Comparison of ENCODE assay signal across 8 cellular contexts in the genomic region with DNA sequence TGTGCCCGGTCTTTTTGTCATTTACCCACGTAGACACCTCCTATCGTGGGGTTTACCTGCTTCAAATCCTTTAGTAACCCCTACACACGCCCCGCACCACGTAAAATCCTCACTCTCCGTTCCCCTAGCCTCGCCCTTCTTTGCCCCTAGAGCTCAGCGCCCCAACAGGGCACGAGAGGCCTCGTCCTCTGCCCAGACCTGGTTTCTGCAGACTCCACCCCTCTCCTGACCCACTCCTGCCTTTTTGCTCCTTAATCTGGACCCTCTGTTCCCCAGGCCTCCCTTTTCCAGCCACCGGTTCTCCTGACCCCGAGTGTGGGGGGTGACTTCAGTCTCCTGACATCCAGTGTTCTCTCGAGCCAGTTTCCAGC. TPM values are rescaled to one million over a fixed set of nuclear protein-coding genes. Genes with fewer than 3 reads are reported as not detected.
DNase-seq lines count a peak whose midpoint lies in the region; ATAC-seq and TF ChIP-seq lines count a peak whose summit lies in the region.

No MANE protein-coding gene starts in this region.

- no peaks in the 10 kb centered on the region for H3K79me2 ChIP-seq in mesendoderm (ENCODE audit: control insufficient read depth, insufficient read depth, low read length)

- H4K5ac ChIP-seq in mesendoderm (ENCODE audit: low read length) = no peak overlapping the region

- H3K9me3 ChIP-seq in NT2/D1 (ENCODE audit: insufficient read depth, low read length) (no peaks in the 10 kb centered on the region), colonic mucosa (no peaks in the 10 kb centered on the region)

- no peak overlapping the region for H3K18ac ChIP-seq in mesendoderm (ENCODE audit: low read length)

- H4K8ac ChIP-seq in mesendoderm (ENCODE audit: low read depth, low read length) = no peak overlapping the region

- intact Hi-C loops in activated CD4-positive, alpha-beta T cell treated with anti-CD3 and anti-CD28 coated beads, Interleukin-2, amount 10 ng/mL, durations not matched to agents 24 days and 14 days (cut with micrococcal nuclease) = no loop called here
- intact Hi-C loops in colonic mucosa (cut with DNase I) = no loop called here

- no peak overlapping the region for H2BK5ac ChIP-seq in mesendoderm (ENCODE audit: low read length)

- H3K4me2 ChIP-seq in mesendoderm (ENCODE audit: low read length) = no peak overlapping the region

- H3K4me3 ChIP-seq in NT2/D1 (ENCODE audit: insufficient read length, low read depth) (peak overlapping the region; percentile 89), colonic mucosa (peak overlapping the region; percentile 76), mesendoderm (ENCODE audit: low read length) (peak overlapping the region; percentile 3)

- H3K9me3 Mint-ChIP-seq in activated CD4-positive, alpha-beta T cell treated with anti-CD3 and anti-CD28 coated beads, Interleukin-2, amount 10 ng/mL, durations not matched to agents 24 days and 14 days = peaks cover 46% of the 10 kb centered on the region

- H2BK15ac ChIP-seq in mesendoderm (replicated peaks; ENCODE audit: low read depth) = no peak overlapping the region

- no peaks in the 10 kb centered on the region for H3K79me1 ChIP-seq in mesendoderm (ENCODE audit: low read length)

- peak overlapping the region; percentile 85 for H3K27ac Mint-ChIP-seq in activated CD4-positive, alpha-beta T cell treated with anti-CD3 and anti-CD28 coated beads, Interleukin-2, amount 10 ng/mL, durations not matched to agents 24 days and 14 days

- 100% methylated on average over 4 of the region's 14 CpGs for WGBS in mesendoderm (ENCODE audit: extremely low coverage, insufficient coverage, low lambda C conversion rate)

- H3K23ac ChIP-seq in mesendoderm (ENCODE audit: low read length) = no peak overlapping the region

- H3K27me3 ChIP-seq in NT2/D1 (ENCODE audit: insufficient read depth, insufficient read length) = no peaks in the 10 kb centered on the region
- H3K27me3 ChIP-seq in colonic mucosa = no peaks in the 10 kb centered on the region
- H3K27me3 ChIP-seq in mesendoderm (ENCODE audit: insufficient read depth, low read length, poor library complexity) = no peaks in the 10 kb centered on the region

- no peak for TF ChIP-seq CTCF in colonic mucosa (IDR thresholded peaks at IDR 0.05)

- H2AK5ac ChIP-seq in mesendoderm (ENCODE audit: low read length) = no peak overlapping the region

- ATAC-seq in GM21529 (IDR thresholded peaks at IDR 0.05; ENCODE audit: unreplicated experiment) = no peak
- no peak for ATAC-seq in GM18520 (IDR thresholded peaks at IDR 0.05; ENCODE audit: unreplicated experiment)
- no peak for ATAC-seq in HG02623 (IDR thresholded peaks at IDR 0.05; ENCODE audit: unreplicated experiment)

- peak overlapping the region; percentile 92 for H3K4me3 Mint-ChIP-seq in activated CD4-positive, alpha-beta T cell treated with anti-CD3 and anti-CD28 coated beads, Interleukin-2, amount 10 ng/mL, durations not matched to agents 24 days and 14 days

- H3K4me1 ChIP-seq in NT2/D1 (ENCODE audit: insufficient read depth, insufficient read length) (no peaks in the 10 kb centered on the region), colonic mucosa (no peaks in the 10 kb centered on the region), mesendoderm (ENCODE audit: control insufficient read depth, low read depth, low read length) (no peaks in the 10 kb centered on the region)

- peaks cover 56% of the 10 kb centered on the region for H3K36me3 Mint-ChIP-seq in activated CD4-positive, alpha-beta T cell treated with anti-CD3 and anti-CD28 coated beads, Interleukin-2, amount 10 ng/mL, durations not matched to agents 24 days and 14 days (ENCODE audit: low read depth)

- H3K36me3 ChIP-seq in NT2/D1 (ENCODE audit: insufficient read depth, insufficient read length, low read length) (peaks cover 57% of the 10 kb centered on the region), colonic mucosa (no peaks in the 10 kb centered on the region), mesendoderm (ENCODE audit: control insufficient read depth, insufficient read depth, low read length) (no peaks in the 10 kb centered on the region)

- H3K4me1 Mint-ChIP-seq in activated CD4-positive, alpha-beta T cell treated with anti-CD3 and anti-CD28 coated beads, Interleukin-2, amount 10 ng/mL, durations not matched to agents 24 days and 14 days = peaks cover 16% of the 10 kb centered on the region

- no peak overlapping the region for H2BK120ac ChIP-seq in mesendoderm (ENCODE audit: low read depth, low read length)

- no peak overlapping the region for H3K4ac ChIP-seq in mesendoderm (ENCODE audit: low read depth, low read length)

- H3K27ac ChIP-seq in colonic mucosa (peak overlapping the region; percentile 36), mesendoderm (ENCODE audit: low read depth, low read length) (no peak overlapping the region)

- H3K9ac ChIP-seq in NT2/D1 (ENCODE audit: insufficient read length, low read depth) (peak overlapping the region; percentile 91), colonic mucosa (ENCODE audit: low read depth in 2 of 2, low read length in 2 of 2) (peak overlapping the region; percentile 38 to 71), mesendoderm (ENCODE audit: low read length) (no peak overlapping the region)

- no peak for DNase-seq in activated CD4-positive, alpha-beta T cell treated with anti-CD3 and anti-CD28 coated beads, Interleukin-2, amount 10 ng/mL, durations not matched to agents 24 days and 14 days
- DNase-seq in activated CD4-positive, alpha-beta T cell treated with anti-CD3 and anti-CD28 coated beads for 4 hours = no peak
- peak; percentile 6 for DNase-seq in NT2/D1 (ENCODE audit: low read depth, low spot score)
- peak; percentile 21 for DNase-seq in colonic mucosa
- no peak for DNase-seq in mesendoderm

- H3K56ac ChIP-seq in mesendoderm (ENCODE audit: low read length) = no peak overlapping the region

- no peaks in the 10 kb centered on the region for H3K27me3 Mint-ChIP-seq in activated CD4-positive, alpha-beta T cell treated with anti-CD3 and anti-CD28 coated beads, Interleukin-2, amount 10 ng/mL, durations not matched to agents 24 days and 14 days

RNA-seq across cellular contexts. Expression of gene ZNF528, which starts 0.4 kb away (rescaled TPM):
- total RNA-seq in activated CD4-positive, alpha-beta T cell treated with anti-CD3 and anti-CD28 coated beads, Interleukin-2, amount 10 ng/mL, durations not matched to agents 24 days and 14 days = 5.7 and 7.9 TPM in 2 replicates
- 10 to 100 TPM in 1 of 2 donors, 1 to 10 TPM in 1; 7.8 to 11.5 TPM for total RNA-seq in colonic mucosa
- polyA plus RNA-seq in mesendoderm (2013, experiment 1 of 2) = 4.7 TPM
- polyA plus RNA-seq in mesendoderm (2013, experiment 2 of 2) = 3.4 TPM

RNA-seq across cellular contexts. Expression of gene ZNF880, which starts 28.4 kb away (rescaled TPM):
- 6.3 and 9.0 TPM in 2 replicates for total RNA-seq in activated CD4-positive, alpha-beta T cell treated with anti-CD3 and anti-CD28 coated beads, Interleukin-2, amount 10 ng/mL, durations not matched to agents 24 days and 14 days
- total RNA-seq in colonic mucosa = 1 to 10 TPM; 8.1 to 8.3 TPM
- polyA plus RNA-seq in mesendoderm (2013, experiment 1 of 2) = 24.0 TPM
- 23.6 TPM for polyA plus RNA-seq in mesendoderm (2013, experiment 2 of 2)

RNA-seq across cellular contexts. Expression of gene ZNF534, which starts 30.9 kb away (rescaled TPM):
- not detected in 2 replicates for total RNA-seq in activated CD4-positive, alpha-beta T cell treated with anti-CD3 and anti-CD28 coated beads, Interleukin-2, amount 10 ng/mL, durations not matched to agents 24 days and 14 days
- under 1 TPM in 1 of 2 donors, not detected in 1; 0.12 TPM for total RNA-seq in colonic mucosa
- not detected for polyA plus RNA-seq in mesendoderm (2013, experiment 1 of 2)
- polyA plus RNA-seq in mesendoderm (2013, experiment 2 of 2) = 0.01 TPM

RNA-seq across cellular contexts. Expression of gene ZNF578, which starts 55.3 kb away (rescaled TPM):
- total RNA-seq in activated CD4-positive, alpha-beta T cell treated with anti-CD3 and anti-CD28 coated beads, Interleukin-2, amount 10 ng/mL, durations not matched to agents 24 days and 14 days = 0.12 TPM in 1 of 2 replicates, not detected in the other
- total RNA-seq in colonic mucosa = under 1 TPM; 0.27 to 0.40 TPM
- 8.0 TPM for polyA plus RNA-seq in mesendoderm (2013, experiment 1 of 2)
- 7.3 TPM for polyA plus RNA-seq in mesendoderm (2013, experiment 2 of 2)

Comparison
In these comparisons a context has a peak if more than half of its experiments do, and no peak if none do; other contexts are left out.
1. DNase-seq: peak in NT2/D1 (single experiment) and colonic mucosa (single experiment); none in activated CD4-positive, alpha-beta T cell treated with anti-CD3 and anti-CD28 coated beads, Interleukin-2, amount 10 ng/mL, durations not matched to agents 24 days and 14 days (single experiment), activated CD4-positive, alpha-beta T cell treated with anti-CD3 and anti-CD28 coated beads for 4 hours (0 of 2) and mesendoderm (single experiment).
2. H3K4me3 ChIP-seq: peak in every context shown above with its lines; median percentile 89 in NT2/D1; 76 in colonic mucosa; 3 in mesendoderm.